Comparison of ENCODE assay signal across 9 cellular contexts in genomic region chr2:30293303-30293912, GRCh38.
DNase-seq lines count a peak whose midpoint lies in the region; ATAC-seq, FAIRE-seq and TF ChIP-seq lines count a peak whose summit lies in the region.
"Had no signal": no experiment of that assay in that cellular context is flagged by ENCODE, and none has a peak within 500 bp of the region (broad histone marks: within the 10 kb centered on the region; RNA-seq: fewer than 3 reads in every experiment).

No MANE protein-coding gene starts in this region.

- in situ Hi-C loops in K562 (cut with MboI): no loop called here

- CTCF ChIA-PET in K562 (lab: Yijun Ruan, JAX; ENCODE audit: low intra/inter-chr PET ratio): no interaction called here

- H3K9me3 ChIP-seq in BLaER1 treated with 17β-estradiol and CSF1 and Interleukin-3, amounts not matched to agents 10 nM and 100 nM (replicated peaks in 1 of 11): no peaks in the 10 kb centered on the region
- no peaks in the 10 kb centered on the region for H3K9me3 ChIP-seq in K562 (replicated peaks; ENCODE audit: control insufficient read depth, insufficient read depth, low read depth, low read length)
- no peaks in the 10 kb centered on the region for H3K9me3 ChIP-seq in mucosa of descending colon

- BruUV-seq in K562 (replicated peaks; lab: Mats Ljungman, UMichigan): no TSS peak

- ATAC-seq in K562: 0 out of 3 replicates have a peak, but pooled peaks have one; percentile 15
- ATAC-seq in mucosa of descending colon: peak; percentile 52
- ATAC-seq in HG03342 (IDR thresholded peaks at IDR 0.05; ENCODE audit: unreplicated experiment): no peak
- no peak for ATAC-seq in GM19452 (IDR thresholded peaks at IDR 0.05; ENCODE audit: unreplicated experiment)
- no peak for ATAC-seq in HG02970 (IDR thresholded peaks at IDR 0.05; ENCODE audit: low FRiP score, unreplicated experiment)
- no peak for ATAC-seq in HG03457 (IDR thresholded peaks at IDR 0.05; ENCODE audit: unreplicated experiment)

- no peak for TF ChIP-seq CTCF in K562 (IDR thresholded peaks at IDR 0.05 in 2 of 3, conservative IDR thresholded peaks at IDR 0.05 in 1 of 3; ENCODE audit: insufficient read depth in 2 of 3, low read depth in 1 of 3, low read length in 3 of 3)
- no peak for TF ChIP-seq CTCF in mucosa of descending colon (IDR thresholded peaks at IDR 0.05)

- peak; percentile 54 for FAIRE-seq in K562 (lab: Jason Lieb, UNC)
- FAIRE-seq: GM19239 had no signal

- H3K9me1 ChIP-seq in K562 (ENCODE audit: control insufficient read depth, insufficient read depth, low read length): no peaks in the 10 kb centered on the region

- POLR2A ChIA-PET in K562 (lab: Yijun Ruan, JAX): interaction anchor here (0.6 to 1.2 kb wide), 2 partner anchors 9 to 14 kb away, joined by 3 to 10 read pairs; no protein-coding TSS in a partner anchor

- no peak overlapping the region for H3K9ac ChIP-seq in BLaER1 treated with 17β-estradiol and CSF1 and Interleukin-3, amounts not matched to agents 10 nM and 100 nM
- H3K9ac ChIP-seq in K562 (ENCODE audit: insufficient read depth in 1 of 2, low read depth in 2 of 2, low read length in 2 of 2): no peak overlapping the region

- DNase-seq in LHCN-M2 (ENCODE audit: low read depth): peak; percentile 99
- no peak for DNase-seq in K562 (ENCODE audit: extremely low read depth in 1 of 4, low spot score in 3 of 4)
- DNase-seq in mucosa of descending colon: no peak

- intact Hi-C loops in K562 (cut with micrococcal nuclease) (loop anchor here (5.0 kb wide), 2 partner anchors 146 to 154 kb away; partner anchors contain the start of genes LCLAT1 and YPEL5), mucosa of descending colon (cut with DNase I, micrococcal nuclease) (no loop called here)

- no peak for TF ChIP-seq RAD21 in K562 (CRISPR knock-in tag; conservative IDR thresholded peaks at IDR 0.05 in 1 of 2, IDR thresholded peaks at IDR 0.05 in 1 of 2)

- H3K4me1 ChIP-seq in BLaER1 treated with 17β-estradiol and CSF1 and Interleukin-3, amounts not matched to agents 10 nM and 100 nM: peaks cover 22 to 40% (median 32%) of the 10 kb centered on the region in 10 experiments
- H3K4me1 ChIP-seq in K562 (replicated peaks in 1 of 2; ENCODE audit: control insufficient read depth in 2 of 2, insufficient read depth in 2 of 2, low read length in 2 of 2) (peaks cover 13 to 18% of the 10 kb centered on the region in 2 experiments; a peak in 4 of 5 replicates), mucosa of descending colon (ENCODE audit: low read depth) (no peaks in the 10 kb centered on the region)

- no peak overlapping the region for H3K4me3 ChIP-seq in BLaER1 treated with 17β-estradiol and CSF1 and Interleukin-3, amounts not matched to agents 10 nM and 100 nM
- no peak overlapping the region for H3K4me3 ChIP-seq in K562
- no peak overlapping the region for H3K4me3 ChIP-seq in mucosa of descending colon

- H3K27me3 ChIP-seq in BLaER1 treated with 17β-estradiol and CSF1 and Interleukin-3, amounts not matched to agents 10 nM and 100 nM: no peaks in the 10 kb centered on the region
- no peaks in the 10 kb centered on the region for H3K27me3 ChIP-seq in K562 (ENCODE audit: control insufficient read depth in 2 of 2, insufficient read depth in 2 of 2, low read length in 2 of 2)

- no peaks in the 10 kb centered on the region for H3K36me3 ChIP-seq in BLaER1 treated with 17β-estradiol and CSF1 and Interleukin-3, amounts not matched to agents 10 nM and 100 nM
- no peaks in the 10 kb centered on the region for H3K36me3 ChIP-seq in K562 (ENCODE audit: control insufficient read depth, insufficient read depth, low read length)
- no peaks in the 10 kb centered on the region for H3K36me3 ChIP-seq in mucosa of descending colon (ENCODE audit: low read depth)

- no peak overlapping the region for H2AFZ ChIP-seq in K562 (ENCODE audit: low read depth, low read length)

- peak overlapping the region; percentile 53 to 79 (median 67) for H3K4me2 ChIP-seq in BLaER1 treated with 17β-estradiol and CSF1 and Interleukin-3, amounts not matched to agents 10 nM and 100 nM
- no peak overlapping the region for H3K4me2 ChIP-seq in K562 (ENCODE audit: insufficient read depth, low read length)

- no peak for TF ChIP-seq EP300 in K562 (IDR thresholded peaks at IDR 0.05; ENCODE audit: low read length)

- 29% methylated on average over 10 of the region's 12 CpGs for WGBS in K562 (ENCODE audit: insufficient coverage, low coverage, missing lambda C conversion rate)

- H3K79me2 ChIP-seq in K562 (ENCODE audit: control insufficient read depth, insufficient read depth, low read length): no peaks in the 10 kb centered on the region

- TF ChIP-seq POLR2A in K562 (conservative IDR thresholded peaks at IDR 0.05): no peak

- H4K20me1 ChIP-seq in BLaER1 treated with 17β-estradiol and CSF1 and Interleukin-3, amounts not matched to agents 10 nM and 100 nM: no peaks in the 10 kb centered on the region
- H4K20me1 ChIP-seq in K562 (replicated peaks; ENCODE audit: control insufficient read depth, insufficient read depth, low read length): 0 out of 2 replicates have a peak, but pooled peaks cover 3% of the 10 kb centered on the region

- peak overlapping the region in 2 of 11 experiments; percentile 6 to 20; a peak in 1 of 22 replicates for H3K27ac ChIP-seq in BLaER1 treated with 17β-estradiol and CSF1 and Interleukin-3, amounts not matched to agents 10 nM and 100 nM
- no peak overlapping the region for H3K27ac ChIP-seq in K562 (ENCODE audit: extremely low read depth, low read depth, low read length)

TF ChIP-seq in K562, 482 proteins besides CTCF, POLR2A, EP300 and RAD21:
- no peak for TF ChIP-seq ZKSCAN3 (CRISPR knock-in tag; IDR thresholded peaks at IDR 0.05)
- 0 out of 2 replicates have a peak, but pooled peaks have one; percentile 1 for TF ChIP-seq CBFA2T2 (conservative IDR thresholded peaks at IDR 0.05)
- peak; percentile 19; the same call in 1 of the 2 replicates for TF ChIP-seq CTBP1 (IDR thresholded peaks at IDR 0.05; ENCODE audit: borderline replicate concordance)

Comparison
In these comparisons a context has a peak if more than half of its experiments do, and no peak if none do; other contexts are left out.
1. ATAC-seq: peak in K562 (single experiment) and mucosa of descending colon (single experiment); none in HG03342 (single experiment), GM19452 (single experiment), HG02970 (single experiment) and HG03457 (single experiment).